In genomic region chr2:215883799-215884198, GRCh38 we compare ENCODE assay signal across 17 cellular contexts.
DNase-seq lines count a peak whose midpoint lies in the region; ATAC-seq, FAIRE-seq and TF ChIP-seq lines count a peak whose summit lies in the region.
"Had no signal": no experiment of that assay in that cellular context is flagged by ENCODE, and none has a peak within 500 bp of the region (broad histone marks: within the 10 kb centered on the region; RNA-seq: fewer than 3 reads in every experiment).

No MANE protein-coding gene starts in this region.

- H3K9me3 Mint-ChIP-seq in CD4-positive, alpha-beta T cell: no peaks in the 10 kb centered on the region
- H3K9me3 Mint-ChIP-seq: activated naive CD4-positive, alpha-beta T cell treated with anti-CD3 and anti-CD28 coated beads, Interleukin-2, amount 50 U/mL, for 72 hours; natural killer cell treated with Interleukin-12 subunit alpha and Interleukin-12 subunit beta and Interleukin-15 and Interleukin-18, amount 100 ng/mL, for 72 hours had no signal

- intact Hi-C loops in CD4-positive, alpha-beta T cell (cut with DNase I, micrococcal nuclease): no loop called here

- no peaks in the 10 kb centered on the region for H3K36me3 Mint-ChIP-seq in CD4-positive, alpha-beta T cell (ENCODE audit: low read depth)
- H3K36me3 Mint-ChIP-seq: activated naive CD4-positive, alpha-beta T cell treated with anti-CD3 and anti-CD28 coated beads, Interleukin-2, amount 50 U/mL, for 72 hours; natural killer cell treated with Interleukin-12 subunit alpha and Interleukin-12 subunit beta and Interleukin-15 and Interleukin-18, amount 100 ng/mL, for 72 hours had no signal

- ATAC-seq in GM19468 (IDR thresholded peaks at IDR 0.05; ENCODE audit: extremely low read depth, unreplicated experiment): peak; percentile 22
- ATAC-seq in HG02885 (IDR thresholded peaks at IDR 0.05; ENCODE audit: poor library complexity, unreplicated experiment): peak; percentile 63
- ATAC-seq in HG03575 (IDR thresholded peaks at IDR 0.05; ENCODE audit: extremely low read depth, insufficient number of reproducible peaks, low FRiP score, unreplicated experiment): peak; percentile 53
- no peak for ATAC-seq in CD4-positive, alpha-beta T cell (ENCODE audit: poor library complexity)
- ATAC-seq: activated naive CD4-positive, alpha-beta T cell treated with anti-CD3 and anti-CD28 coated beads, Interleukin-2, amount 50 U/mL, for 72 hours; HepG2; natural killer cell treated with Interleukin-12 subunit alpha and Interleukin-12 subunit beta and Interleukin-15 and Interleukin-18, amount 100 ng/mL, for 72 hours had no signal

- no peak overlapping the region for H3K4me3 Mint-ChIP-seq in CD4-positive, alpha-beta T cell
- H3K4me3 Mint-ChIP-seq: natural killer cell treated with Interleukin-12 subunit alpha and Interleukin-12 subunit beta and Interleukin-15 and Interleukin-18, amount 100 ng/mL, for 72 hours had no signal

- CTCF ChIA-PET in CD4-positive, alpha-beta T cell (lab: Charles Lee): interaction anchor here (1.0 kb wide), 1 partner anchor 11 kb away, joined by 3 read pairs; no protein-coding TSS in a partner anchor

- H3K27ac Mint-ChIP-seq in CD4-positive, alpha-beta T cell: no peak overlapping the region
- H3K27ac Mint-ChIP-seq: activated naive CD4-positive, alpha-beta T cell treated with anti-CD3 and anti-CD28 coated beads, Interleukin-2, amount 50 U/mL, for 72 hours; natural killer cell treated with Interleukin-12 subunit alpha and Interleukin-12 subunit beta and Interleukin-15 and Interleukin-18, amount 100 ng/mL, for 72 hours had no signal

- DNase-seq in GM12891 (ENCODE audit: insufficient read length, low spot score) (no peak), cortex of kidney (lab: John Stamatoyannopoulos, UW) (no peak), mesenteric fat pad (ENCODE audit: low spot score) (no peak), NCI-H1417 treated with DMSO at 0.1 percent for 48 hours (lab: John Stamatoyannopoulos, UW) (no peak)
- DNase-seq in CD4-positive, alpha-beta T cell: no peak
- DNase-seq: activated CD4-positive, alpha-beta T cell treated with anti-CD3 and anti-CD28 coated beads, Interleukin-2, amount 50 U/mL, for 48 hours; colonic mucosa; DND-41; foreskin melanocyte; NCI-H1436; stimulated activated CD4-positive, alpha-beta T cell treated with anti-CD3 and anti-CD28 coated beads, Interleukin-15, amount 100 ng/mL, for 24 hours had no signal

- FAIRE-seq in GM12891 (lab: Jason Lieb, UNC): no peak
- FAIRE-seq: HepG2 had no signal

- no peak for TF ChIP-seq CTCF in CD4-positive, alpha-beta T cell (IDR thresholded peaks at IDR 0.05)

- H3K9me3 ChIP-seq in CD4-positive, alpha-beta T cell (ENCODE audit: control insufficient read depth, low read length): no peaks in the 10 kb centered on the region
- H3K9me3 ChIP-seq: colonic mucosa had no signal

- no peak for TF ChIP-seq POLR2A in GM12891 (IDR thresholded peaks at IDR 0.05; ENCODE audit: low read depth, low read length)

- no peaks in the 10 kb centered on the region for H3K27me3 Mint-ChIP-seq in CD4-positive, alpha-beta T cell

- POLR2A ChIA-PET in CD4-positive, alpha-beta T cell (lab: Charles Lee): no interaction called here

- H3K27me3 ChIP-seq in CD4-positive, alpha-beta T cell (ENCODE audit: control insufficient read depth, insufficient read depth, low read length): no peaks in the 10 kb centered on the region
- H3K27me3 ChIP-seq: colonic mucosa had no signal

- no peak overlapping the region for H3K27ac ChIP-seq in CD4-positive, alpha-beta T cell (ENCODE audit: low read depth, low read length)
- H3K27ac ChIP-seq: colonic mucosa had no signal

- H3K4me1 Mint-ChIP-seq in CD4-positive, alpha-beta T cell (ENCODE audit: low read depth): no peaks in the 10 kb centered on the region

TF ChIP-seq in GM12891, 5 proteins besides CTCF, POLR2A, EP300 and RAD21:
- no peak for TF ChIP-seq PAX5 (IDR thresholded peaks at IDR 0.05; ENCODE audit: insufficient read depth, low read length, severe bottlenecking)
- TF ChIP-seq POU2F2 (IDR thresholded peaks at IDR 0.05; ENCODE audit: low read depth, low read length): peak; percentile 63; the same call in 1 of the 2 replicates
TF ChIP-seq in GM12891: peak in this region for 1.
